ENCODE assay signal across 8 cellular contexts in the genomic region with DNA sequence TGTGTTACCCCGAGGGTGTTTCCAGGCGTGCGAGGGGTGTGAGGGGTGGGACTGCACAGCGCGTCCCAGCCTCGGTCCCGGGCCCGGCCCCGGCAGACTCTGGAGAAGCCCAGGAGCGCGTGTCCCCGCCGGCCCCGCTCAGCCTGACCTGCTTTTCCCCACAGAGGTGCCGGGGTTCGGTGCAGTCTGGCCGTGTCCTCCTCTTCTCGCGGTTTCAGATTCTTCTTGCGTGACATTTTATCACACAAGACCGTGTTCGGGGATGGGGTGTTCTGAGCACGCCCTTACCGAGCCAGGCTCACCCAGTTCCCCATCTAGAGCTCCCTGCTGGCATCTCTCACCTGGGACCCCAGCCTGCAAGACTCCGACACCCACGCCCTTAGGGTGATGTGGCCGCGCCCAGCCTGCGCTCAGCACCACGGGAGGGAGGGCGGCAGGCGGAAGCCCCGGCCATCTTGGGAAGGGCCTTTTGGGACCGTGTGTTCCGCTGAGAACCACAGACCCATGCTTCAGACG.
DNase-seq lines count a peak whose midpoint lies in the region; ATAC-seq, FAIRE-seq and TF ChIP-seq lines count a peak whose summit lies in the region.
"Had no signal": no experiment of that assay in that cellular context is flagged by ENCODE, and none has a peak within 500 bp of the region (broad histone marks: within the 10 kb centered on the region; RNA-seq: fewer than 3 reads in every experiment).

No MANE protein-coding gene starts in this region.

- H3K36me3 Mint-ChIP-seq in central memory CD8-positive, alpha-beta T cell (ENCODE audit: insufficient read depth): no peaks in the 10 kb centered on the region
- H3K36me3 Mint-ChIP-seq in nephron progenitor cell (ENCODE audit: low read depth): no peaks in the 10 kb centered on the region

- no peaks in the 10 kb centered on the region for H3K4me1 Mint-ChIP-seq in central memory CD8-positive, alpha-beta T cell
- H3K4me1 Mint-ChIP-seq in nephron progenitor cell: peaks cover 10% of the 10 kb centered on the region

- H3K4me3 ChIP-seq in tibial nerve: peak overlapping the region in 3 of 4 donors; percentile 3 to 46 (median 27)

- H3K36me3 ChIP-seq in tibial nerve: no peaks in the 10 kb centered on the region

- 71 to 79% methylated on average over 36 of the region's 36 CpGs for WGBS in tibial nerve, 2 donors

- DNase-seq in T-helper 9 cell (peak; percentile 27), nephron progenitor cell (peak; percentile 23), tibial nerve (ENCODE audit: low spot score in 2 of 2) (no peak), NCI-H2171 treated with DMSO at 0.1 percent for 48 hours (lab: John Stamatoyannopoulos, UW) (no peak), Kasumi-1 (lab: John Stamatoyannopoulos, UW) (no peak), GM19239 (ENCODE audit: insufficient read length, low spot score) (no peak)
- peak in 1 of 2 donors; percentile 39 for DNase-seq in central memory CD8-positive, alpha-beta T cell (ENCODE audit: low spot score in 2 of 2)

- no peak for ATAC-seq in central memory CD8-positive, alpha-beta T cell (replicated peaks; ENCODE audit: extremely low read depth, poor library complexity, severe bottlenecking)

- no peak overlapping the region for H3K27ac Mint-ChIP-seq in central memory CD8-positive, alpha-beta T cell (ENCODE audit: low read depth)
- no peak overlapping the region for H3K27ac Mint-ChIP-seq in nephron progenitor cell

- H3K27me3 Mint-ChIP-seq in central memory CD8-positive, alpha-beta T cell: peaks cover 14% of the 10 kb centered on the region
- peaks cover 22% of the 10 kb centered on the region for H3K27me3 Mint-ChIP-seq in nephron progenitor cell (ENCODE audit: low read depth, poor library complexity)

- TF ChIP-seq POLR2A in tibial nerve (IDR thresholded peaks at IDR 0.05): no peak

- H3K9me3 Mint-ChIP-seq in central memory CD8-positive, alpha-beta T cell: no peaks in the 10 kb centered on the region
- no peaks in the 10 kb centered on the region for H3K9me3 Mint-ChIP-seq in nephron progenitor cell

- peaks cover 0 to 3% (median 0%) of the 10 kb centered on the region in 4 donors for H3K4me1 ChIP-seq in tibial nerve

- FAIRE-seq in GM19239 (lab: Jason Lieb, UNC): no peak
- FAIRE-seq: keratinocyte had no signal

- no peaks in the 10 kb centered on the region for H3K9me3 ChIP-seq in tibial nerve

- TF ChIP-seq EP300 in tibial nerve (IDR thresholded peaks at IDR 0.05): peak in 1 of 2 donors; percentile 55

- no peaks in the 10 kb centered on the region for H3K27me3 ChIP-seq in tibial nerve

- peak overlapping the region; percentile 69 for H3K4me3 Mint-ChIP-seq in central memory CD8-positive, alpha-beta T cell
- H3K4me3 Mint-ChIP-seq in nephron progenitor cell: peak overlapping the region; percentile 82

- TF ChIP-seq CTCF in nephron progenitor cell (IDR thresholded peaks at IDR 0.05) (no peak), tibial nerve (IDR thresholded peaks at IDR 0.05) (no peak)

- peak overlapping the region in 1 of 4 donors; percentile 30 for H3K27ac ChIP-seq in tibial nerve

Comparison
In these comparisons a context has a peak if more than half of its experiments do, and no peak if none do; other contexts are left out.
1. DNase-seq: peak in T-helper 9 cell (single experiment) and nephron progenitor cell (single experiment); none in tibial nerve (0 of 2), NCI-H2171 treated with DMSO at 0.1 percent for 48 hours (single experiment), Kasumi-1 (0 of 2) and GM19239 (single experiment).